Comparison of ENCODE assay signal across 14 cellular contexts in the genomic region with DNA sequence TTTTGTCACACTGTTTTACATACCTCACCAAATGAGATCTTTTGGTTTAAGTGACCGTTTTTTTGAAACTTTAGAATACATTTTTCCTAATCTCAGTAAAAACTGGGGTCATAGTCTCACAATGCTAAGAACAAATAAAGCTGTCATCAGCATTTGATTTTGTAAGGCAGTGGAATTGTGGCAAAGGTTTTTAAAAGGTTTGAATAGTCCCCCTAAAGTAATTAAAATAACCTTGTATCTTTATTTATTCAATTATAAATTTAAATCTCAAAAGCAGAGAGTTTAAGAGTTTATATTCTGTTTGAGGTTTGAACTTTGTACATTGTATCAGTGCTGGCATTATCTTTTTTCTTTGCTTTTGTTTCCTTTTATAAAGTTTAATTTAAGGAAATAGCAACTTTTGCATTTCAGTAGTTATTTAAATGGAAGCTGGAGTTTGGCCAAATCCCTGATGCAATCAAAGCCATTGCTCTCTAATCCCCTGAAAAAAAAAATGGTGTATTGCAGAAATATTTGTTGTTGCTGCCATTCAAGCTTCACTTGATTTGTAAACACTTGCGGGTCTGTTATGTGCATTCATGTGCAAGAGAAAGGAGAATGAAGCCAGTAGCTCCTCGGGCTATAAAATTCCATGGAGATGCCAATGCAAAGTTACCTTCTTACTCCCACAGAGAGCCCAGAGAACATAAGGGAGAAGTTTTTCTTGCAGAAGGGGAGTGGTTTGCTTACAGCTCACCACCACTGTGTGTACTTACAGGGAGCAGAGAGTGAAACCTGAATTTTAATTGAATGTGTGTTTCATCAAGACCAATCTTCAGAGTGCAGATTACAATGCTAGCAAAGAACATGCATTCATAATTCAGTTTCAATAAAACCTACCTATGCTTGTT.
DNase-seq lines count a peak whose midpoint lies in the region; ATAC-seq and TF ChIP-seq lines count a peak whose summit lies in the region.
"Had no signal": no experiment of that assay in that cellular context is flagged by ENCODE, and none has a peak within 500 bp of the region (broad histone marks: within the 10 kb centered on the region; RNA-seq: fewer than 3 reads in every experiment).

No MANE protein-coding gene starts in this region.

- H3K27ac ChIP-seq in HUES6 (ENCODE audit: low read depth, low read length) (peak overlapping the region; percentile 90), gastrocnemius medialis (no peak overlapping the region), substantia nigra (ENCODE audit: low read depth, low read length, poor library complexity, severe bottlenecking) (no peak overlapping the region), coronary artery (no peak overlapping the region)

- H3K36me3 ChIP-seq in HUES6 (ENCODE audit: control insufficient read depth, insufficient read depth, low read length) (peaks cover 13% of the 10 kb centered on the region), gastrocnemius medialis (peaks cover 0 to 16% of the 10 kb centered on the region in 2 donors)

- TF ChIP-seq CTCF in AG09319 (IDR thresholded peaks at IDR 0.05; ENCODE audit: low read depth, low read length) = no peak
- TF ChIP-seq CTCF in astrocyte of the spinal cord (IDR thresholded peaks at IDR 0.05; ENCODE audit: low read depth, low read length) = no peak
- no peak for TF ChIP-seq CTCF in gastrocnemius medialis (IDR thresholded peaks at IDR 0.05 in 4 of 5, conservative IDR thresholded peaks at IDR 0.05 in 1 of 5)
- TF ChIP-seq CTCF in coronary artery (IDR thresholded peaks at IDR 0.05) = no peak

- H3K4me3 ChIP-seq in HUES6 (ENCODE audit: low read depth, low read length) (0 out of 2 replicates have a peak overlapping the region, but pooled peaks have one; percentile 6), astrocyte of the spinal cord (ENCODE audit: low read depth, low read length) (no peak overlapping the region), gastrocnemius medialis (no peak overlapping the region), coronary artery (no peak overlapping the region)

- H3K9me3 ChIP-seq in HUES6 (ENCODE audit: control insufficient read depth, insufficient read depth, low read depth, low read length) (peaks cover 4% of the 10 kb centered on the region), gastrocnemius medialis (no peaks in the 10 kb centered on the region)

- DNase-seq in AG09319 (ENCODE audit: extremely low read depth, low read depth) (peak; percentile 92), astrocyte of the spinal cord (ENCODE audit: low read depth, low spot score) (peak; percentile 67), iPS-NIHi7 (ENCODE audit: extremely low spot score) (peak; percentile 63), NCI-H128 (lab: John Stamatoyannopoulos, UW; ENCODE audit: unreplicated experiment) (no peak), gastrocnemius medialis (no peak), substantia nigra (lab: John Stamatoyannopoulos, UW) (no peak), coronary artery (ENCODE audit: low spot score) (no peak)
- DNase-seq: activated T-cell treated with anti-CD3 and anti-CD28 coated beads, Interleukin-2, amount 50 U/mL, for 24 hours; CD4-positive, alpha-beta T cell; effector memory CD4-positive, alpha-beta T cell; natural killer cell; NCI-H187 treated with DMSO at 0.1 percent for 48 hours; T-helper 17 cell had no signal

- in situ Hi-C loops in astrocyte of the spinal cord (cut with HindIII; ENCODE audit: low sequenced_read_pairs) (no loop called here), gastrocnemius medialis (cut with MboI; ENCODE audit: low sequenced_read_pairs in 4 of 4) (no loop called here)

- intact Hi-C loops in gastrocnemius medialis (cut with DNase I; ENCODE audit: low total_unique reads) = no loop called here

- TF ChIP-seq POLR2A in gastrocnemius medialis (IDR thresholded peaks at IDR 0.05) = no peak

- no peaks in the 10 kb centered on the region for H3K27me3 ChIP-seq in HUES6 (ENCODE audit: control insufficient read depth, insufficient read depth, low read length)
- no peaks in the 10 kb centered on the region for H3K27me3 ChIP-seq in gastrocnemius medialis

- ATAC-seq in gastrocnemius medialis = no peak
- ATAC-seq: natural killer cell, T-helper 17 cell had no signal

- H3K4me1 ChIP-seq in HUES6 (ENCODE audit: control insufficient read depth, insufficient read depth, low read length) = peaks cover 37% of the 10 kb centered on the region
- no peaks in the 10 kb centered on the region for H3K4me1 ChIP-seq in gastrocnemius medialis

- H3K9ac ChIP-seq in HUES6 (ENCODE audit: low read length) = peak overlapping the region; percentile 43

Comparison
In these comparisons a context has a peak if more than half of its experiments do, and no peak if none do; other contexts are left out.
1. DNase-seq: peak in AG09319 (single experiment), astrocyte of the spinal cord (single experiment) and iPS-NIHi7 (single experiment); none in NCI-H128 (single experiment), gastrocnemius medialis (0 of 2), substantia nigra (0 of 49) and coronary artery (single experiment).